In the genomic region with DNA sequence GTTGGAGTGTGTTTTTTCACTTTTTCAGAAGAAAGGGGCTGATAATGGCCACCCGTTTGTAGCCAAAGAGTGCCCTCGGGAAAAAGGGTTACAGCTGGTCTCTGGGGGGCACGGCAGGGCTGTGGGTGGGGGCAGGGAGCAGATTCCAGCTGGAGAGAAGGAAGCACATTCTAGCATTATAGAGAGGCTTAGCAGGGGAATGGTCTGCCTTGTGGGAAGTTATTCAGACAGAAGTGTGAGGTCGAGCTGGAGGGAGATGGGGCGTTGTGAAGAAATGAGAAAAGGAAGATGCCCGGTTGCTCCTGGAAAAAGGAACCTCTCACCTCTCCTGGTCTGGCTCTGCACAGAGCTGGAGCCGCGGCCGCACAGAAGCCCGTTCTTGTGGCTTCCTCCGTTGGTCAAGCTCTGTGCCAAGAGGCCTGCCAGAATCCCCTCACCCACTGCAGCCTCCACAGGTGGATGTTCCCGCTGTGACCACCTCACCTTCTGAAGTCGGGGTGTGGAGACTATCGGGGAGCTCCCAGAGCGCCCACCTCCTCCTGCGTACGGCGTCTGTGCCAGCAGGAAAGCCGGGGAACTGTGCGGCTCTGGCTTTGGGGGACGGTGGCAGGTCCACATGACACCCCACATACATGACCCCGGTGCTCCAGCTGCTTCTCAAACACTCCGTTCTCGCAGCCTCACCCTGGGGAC, we compare ENCODE assay signal across 10 cellular contexts. TPM values are rescaled to one million over a fixed set of nuclear protein-coding genes. Genes with fewer than 3 reads are reported as not detected.
DNase-seq lines count a peak whose midpoint lies in the region; ATAC-seq and TF ChIP-seq lines count a peak whose summit lies in the region.
"Had no signal": no experiment of that assay in that cellular context is flagged by ENCODE, and none has a peak within 500 bp of the region (broad histone marks: within the 10 kb centered on the region; RNA-seq: fewer than 3 reads in every experiment).

No MANE protein-coding gene starts in this region.

- H3K27ac ChIP-seq in foreskin keratinocyte: peak overlapping the region; percentile 98

- DNase-seq in SKM-1 treated with dmso at 0.1 percent for 144 hours (lab: John Stamatoyannopoulos, UW; ENCODE audit: unreplicated experiment) (peak; percentile 33), foreskin keratinocyte (no peak), retina (peak; percentile 57), SW 1271 (lab: John Stamatoyannopoulos, UW) (no peak)
- DNase-seq in activated CD4-positive, alpha-beta T cell treated with anti-CD3 and anti-CD28 coated beads, Interleukin-2, amount 50 U/mL, for 4 hours: no peak
- DNase-seq: activated naive CD4-positive, alpha-beta T cell treated with Interleukin-2 at 50 U/mL for 16 hours had no signal

- no peak for ATAC-seq in foreskin keratinocyte
- no peak for ATAC-seq in HG02870 (IDR thresholded peaks at IDR 0.05; ENCODE audit: unreplicated experiment)
- ATAC-seq in GM21717 (IDR thresholded peaks at IDR 0.05; ENCODE audit: unreplicated experiment): no peak

- H3K27me3 ChIP-seq in foreskin keratinocyte: no peaks in the 10 kb centered on the region

- no peak for TF ChIP-seq CTCF in foreskin keratinocyte (conservative IDR thresholded peaks at IDR 0.05)

- peaks cover 7% of the 10 kb centered on the region for H3K4me1 ChIP-seq in foreskin keratinocyte

- peak overlapping the region; percentile 8; the same call in 1 of the 2 replicates for H3K4me3 ChIP-seq in GM08714 (ENCODE audit: low read length)

RNA-seq across cellular contexts. Expression of a gene that starts 52.4 kb away (rescaled TPM):
- total RNA-seq in foreskin keratinocyte: not detected in 2 replicates
- not detected in 2 replicates for polyA plus RNA-seq in foreskin keratinocyte
- total RNA-seq: Daoy had no signal

Comparison
In these comparisons a context has a peak if more than half of its experiments do, and no peak if none do; other contexts are left out.
1. DNase-seq: peak in SKM-1 treated with dmso at 0.1 percent for 144 hours (single experiment) and retina (single experiment); none in foreskin keratinocyte (0 of 2), SW 1271 (0 of 2) and activated CD4-positive, alpha-beta T cell treated with anti-CD3 and anti-CD28 coated beads, Interleukin-2, amount 50 U/mL, for 4 hours (0 of 2).